ENCODE assay signal across 14 cellular contexts in genomic region chr4:24514808-24515207, GRCh38.
DNase-seq lines count a peak whose midpoint lies in the region; ATAC-seq and TF ChIP-seq lines count a peak whose summit lies in the region.
"Had no signal": no experiment of that assay in that cellular context is flagged by ENCODE, and none has a peak within 500 bp of the region (broad histone marks: within the 10 kb centered on the region; RNA-seq: fewer than 3 reads in every experiment).

No MANE protein-coding gene starts in this region.

- H3K9me3 Mint-ChIP-seq in nephron progenitor cell = no peaks in the 10 kb centered on the region

- H3K9me3 ChIP-seq in IMR-90 (ENCODE audit: control insufficient read depth, insufficient read depth, low read length) (no peaks in the 10 kb centered on the region), spleen (no peaks in the 10 kb centered on the region)
- H3K9me3 ChIP-seq: esophagus squamous epithelium, thyroid gland had no signal

- H2BK5ac ChIP-seq in IMR-90 (ENCODE audit: low read depth, low read length, poor library complexity, severe bottlenecking) = no peak overlapping the region

- peaks cover 8 to 19% of the 10 kb centered on the region in 2 experiments; a peak in 3 of 4 replicates for H3K79me1 ChIP-seq in IMR-90 (ENCODE audit: low read depth in 1 of 2, low read length in 2 of 2)

- TF ChIP-seq POLR2A in IMR-90 (IDR thresholded peaks at IDR 0.05; ENCODE audit: low read depth, low read length) = no peak
- TF ChIP-seq POLR2A in spleen (IDR thresholded peaks at IDR 0.05) = no peak

- H4K5ac ChIP-seq in IMR-90 (ENCODE audit: low read depth, low read length) = no peak overlapping the region

- no peak overlapping the region for H3K4me2 ChIP-seq in IMR-90 (ENCODE audit: low read depth, low read length)

- H3K36me3 ChIP-seq in IMR-90 (ENCODE audit: control insufficient read depth, insufficient read depth, low read length) (peaks cover 3% of the 10 kb centered on the region; the same call in 1 of the 2 replicates), spleen (peaks cover 0 to 39% (median 5%) of the 10 kb centered on the region in 6 donors)
- H3K36me3 ChIP-seq: thyroid gland had no signal

- H3K9ac ChIP-seq in IMR-90 (ENCODE audit: low read depth, low read length) = no peak overlapping the region

- intact Hi-C loops in IMR-90 (cut with micrococcal nuclease) (loop anchor here (1.0 kb wide), 1 partner anchor 11 kb away; no protein-coding TSS in a partner anchor), spleen (cut with DNase I; ENCODE audit: low total_unique reads) (no loop called here)

- H3K4me1 ChIP-seq in IMR-90 (ENCODE audit: control insufficient read depth, insufficient read depth, low read length) = peaks cover 5% of the 10 kb centered on the region
- H3K4me1 ChIP-seq in spleen = peaks cover 0 to 18% (median 7%) of the 10 kb centered on the region in 6 donors

- H2AK5ac ChIP-seq in IMR-90 (ENCODE audit: low read depth, low read length) = no peak overlapping the region

- no peak overlapping the region for H3K18ac ChIP-seq in IMR-90 (ENCODE audit: low read depth, low read length)

- H4K8ac ChIP-seq in IMR-90 (ENCODE audit: low read depth in 2 of 2, low read length in 2 of 2) = no peak overlapping the region; a peak in 1 of 4 replicates

- no peak overlapping the region for H2AFZ ChIP-seq in IMR-90 (replicated peaks; ENCODE audit: low read length, poor library complexity)

- TF ChIP-seq RAD21 in IMR-90 (IDR thresholded peaks at IDR 0.05; ENCODE audit: low read length) = no peak

- H3K27ac ChIP-seq in IMR-90 (ENCODE audit: insufficient read depth, low read length) (no peak overlapping the region), spleen (no peak overlapping the region)
- H3K27ac ChIP-seq: esophagus squamous epithelium, thyroid gland had no signal

- no peak for ATAC-seq in IMR-90 (ENCODE audit: low read depth)
- ATAC-seq: activated CD4-positive, alpha-beta T cell treated with anti-CD3 and anti-CD28 coated beads for 36 hours had no signal

- H4K20me1 ChIP-seq in IMR-90 (ENCODE audit: insufficient read depth, low read length) = peaks cover 15% of the 10 kb centered on the region

- no peak overlapping the region for H3K4me3 Mint-ChIP-seq in nephron progenitor cell
- H3K4me3 Mint-ChIP-seq: activated CD4-positive, alpha-beta T cell treated with anti-CD3 and anti-CD28 coated beads for 36 hours had no signal

- no peak overlapping the region for H3K56ac ChIP-seq in IMR-90 (ENCODE audit: extremely low read depth, insufficient read depth, low read length)

- CTCF ChIA-PET in IMR-90 (lab: Yijun Ruan, JAX) = interaction anchor here (0.7 to 1.1 kb wide), 2 partner anchors 10 to 94 kb away, joined by 3 read pairs; no protein-coding TSS in a partner anchor

- H2BK120ac ChIP-seq in IMR-90 (ENCODE audit: low read depth, low read length) = no peak overlapping the region

- H3K4me3 ChIP-seq in IMR-90 (ENCODE audit: insufficient read depth, low read depth, low read length) (no peak overlapping the region), cardiac fibroblast (replicated peaks in 1 of 2; ENCODE audit: low read depth in 2 of 2, low read length in 2 of 2) (no peak overlapping the region), spleen (no peak overlapping the region)
- H3K4me3 ChIP-seq: esophagus squamous epithelium, thyroid gland had no signal

- in situ Hi-C loops in IMR-90 (cut with MboI; ENCODE audit: low sequenced_read_pairs) = no loop called here

- H2AK9ac ChIP-seq in IMR-90 (replicated peaks; ENCODE audit: low read depth, low read length, poor library complexity) = no peak overlapping the region

- no peak overlapping the region for H3K14ac ChIP-seq in IMR-90 (replicated peaks; ENCODE audit: low read depth, low read length)

- TF ChIP-seq CTCF in IMR-90 (conservative IDR thresholded peaks at IDR 0.05; ENCODE audit: low read depth, low read length) = peak; percentile 22
- TF ChIP-seq CTCF in cardiac fibroblast (IDR thresholded peaks at IDR 0.05; ENCODE audit: low read depth, low read length) = peak; percentile 16
- TF ChIP-seq CTCF in nephron progenitor cell (IDR thresholded peaks at IDR 0.05) = no peak
- TF ChIP-seq CTCF in spleen (IDR thresholded peaks at IDR 0.05 in 8 of 11, conservative IDR thresholded peaks at IDR 0.05 in 3 of 11) = no peak

- BruUV-seq in IMR-90 (replicated peaks; lab: Mats Ljungman, UMichigan) = no TSS peak

- WGBS in IMR-90 (ENCODE audit: extremely low coverage in 2 of 2, insufficient read length in 1 of 2), 2 experiments = no CpG with 5 or more reads among the region's 1 CpG
- WGBS in spleen, 5 donors = 57 to 81% (median 79%) methylated on average over 1 of the region's 1 CpG

- dilution Hi-C loops in IMR-90 (cut with HindIII; ENCODE audit: low sequenced_read_pairs, unreplicated experiment) = no loop called here

- peaks cover 60% of the 10 kb centered on the region for H3K36me3 Mint-ChIP-seq in nephron progenitor cell (ENCODE audit: low read depth)

- H3K9me1 ChIP-seq in IMR-90 (ENCODE audit: insufficient read depth, low read length) = peaks cover 10% of the 10 kb centered on the region; the same call in 1 of the 2 replicates

- peak; percentile 33 for DNase-seq in DMS53 (lab: John Stamatoyannopoulos, UW)
- no peak for DNase-seq in DMS53 treated with DMSO at 0.1 percent for 48 hours (lab: John Stamatoyannopoulos, UW; ENCODE audit: unreplicated experiment)
- DNase-seq in IMR-90 = no peak
- peak; percentile 11 to 13 for DNase-seq in cardiac fibroblast (ENCODE audit: low read depth in 2 of 2)
- no peak for DNase-seq in nephron progenitor cell
- DNase-seq in spleen = no peak
- DNase-seq in GM19238 (ENCODE audit: insufficient read length, low spot score) = no peak
- no peak for DNase-seq in NCI-H2227 (lab: John Stamatoyannopoulos, UW; ENCODE audit: unreplicated experiment)
- DNase-seq: activated CD4-positive, alpha-beta T cell treated with anti-CD3 and anti-CD28 coated beads for 36 hours; activated effector memory CD4-positive, alpha-beta T cell treated with Interleukin-2 at 50 U/mL for 16 hours; DMS153; esophagus squamous epithelium; NCI-H1694; thyroid gland had no signal

- H4K91ac ChIP-seq in IMR-90 (ENCODE audit: insufficient read depth, low read depth, low read length) = no peak overlapping the region

- H3K23ac ChIP-seq in IMR-90 (ENCODE audit: low read depth, low read length) = no peak overlapping the region

- H3K27me3 ChIP-seq in IMR-90 (ENCODE audit: control insufficient read depth, insufficient read depth, low read length) (no peaks in the 10 kb centered on the region), spleen (replicated peaks in 1 of 7) (no peaks in the 10 kb centered on the region)
- H3K27me3 ChIP-seq: esophagus squamous epithelium, thyroid gland had no signal

- H2BK15ac ChIP-seq in IMR-90 (ENCODE audit: low read depth, low read length) = no peak overlapping the region

- no peaks in the 10 kb centered on the region for H3K4me1 Mint-ChIP-seq in nephron progenitor cell

- no peak overlapping the region for H3K4ac ChIP-seq in IMR-90 (ENCODE audit: low read depth, low read length)

- no peaks in the 10 kb centered on the region for H3K27me3 Mint-ChIP-seq in nephron progenitor cell (ENCODE audit: low read depth, poor library complexity)
- H3K27me3 Mint-ChIP-seq: activated CD4-positive, alpha-beta T cell treated with anti-CD3 and anti-CD28 coated beads for 36 hours had no signal

- POLR2A ChIA-PET in IMR-90 (lab: Charles Lee; ENCODE audit: unreplicated experiment) = no interaction called here

- H3K27ac Mint-ChIP-seq in nephron progenitor cell = peak overlapping the region; percentile 48
- H3K27ac Mint-ChIP-seq: activated CD4-positive, alpha-beta T cell treated with anti-CD3 and anti-CD28 coated beads for 36 hours had no signal

- H2BK20ac ChIP-seq in IMR-90 (ENCODE audit: low read depth, low read length) = no peak overlapping the region

TF ChIP-seq in IMR-90, 13 proteins besides CTCF, POLR2A, EP300 and RAD21:
- TF ChIP-seq CHD1 (IDR thresholded peaks at IDR 0.05; ENCODE audit: low read depth, low read length) (no peak), SMC3 (IDR thresholded peaks at IDR 0.05; ENCODE audit: low read depth, low read length) (no peak), NFE2L2 (IDR thresholded peaks at IDR 0.05; ENCODE audit: low read depth, low read length) (no peak), RCOR1 (IDR thresholded peaks at IDR 0.05; ENCODE audit: insufficient replicate concordance, low read length) (no peak), MAFK (IDR thresholded peaks at IDR 0.05; ENCODE audit: low read depth, low read length) (no peak), MAZ (IDR thresholded peaks at IDR 0.05; ENCODE audit: borderline replicate concordance, low read depth, low read length) (no peak), FOS (IDR thresholded peaks at IDR 0.05; ENCODE audit: low read depth, low read length) (no peak), RFX5 (IDR thresholded peaks at IDR 0.05; ENCODE audit: low read depth, low read length) (no peak), CEBPB (IDR thresholded peaks at IDR 0.05; ENCODE audit: low read depth, low read length) (no peak)
TF ChIP-seq in IMR-90: peak in this region for 0.

Comparison
In these comparisons a context has a peak if more than half of its experiments do, and no peak if none do; other contexts are left out.
1. DNase-seq: peak in DMS53 (single experiment) and cardiac fibroblast (2 of 2); none in DMS53 treated with DMSO at 0.1 percent for 48 hours (single experiment), IMR-90 (single experiment), nephron progenitor cell (single experiment), spleen (single experiment), GM19238 (single experiment) and NCI-H2227 (single experiment).
2. CTCF ChIP-seq: peak in IMR-90 (single experiment) and cardiac fibroblast (single experiment); none in nephron progenitor cell (single experiment) and spleen (0 of 11).